In genomic region chr19:58058428-58058827, GRCh38 we compare ENCODE assay signal across 1 cellular context.
TF ChIP-seq lines count a peak whose summit lies in the region.

No MANE protein-coding gene starts in this region.

TF ChIP-seq in WTC11, 78 proteins besides CTCF, POLR2A, EP300 and RAD21 (continued from another document):
- TF ChIP-seq, protein P1, sequence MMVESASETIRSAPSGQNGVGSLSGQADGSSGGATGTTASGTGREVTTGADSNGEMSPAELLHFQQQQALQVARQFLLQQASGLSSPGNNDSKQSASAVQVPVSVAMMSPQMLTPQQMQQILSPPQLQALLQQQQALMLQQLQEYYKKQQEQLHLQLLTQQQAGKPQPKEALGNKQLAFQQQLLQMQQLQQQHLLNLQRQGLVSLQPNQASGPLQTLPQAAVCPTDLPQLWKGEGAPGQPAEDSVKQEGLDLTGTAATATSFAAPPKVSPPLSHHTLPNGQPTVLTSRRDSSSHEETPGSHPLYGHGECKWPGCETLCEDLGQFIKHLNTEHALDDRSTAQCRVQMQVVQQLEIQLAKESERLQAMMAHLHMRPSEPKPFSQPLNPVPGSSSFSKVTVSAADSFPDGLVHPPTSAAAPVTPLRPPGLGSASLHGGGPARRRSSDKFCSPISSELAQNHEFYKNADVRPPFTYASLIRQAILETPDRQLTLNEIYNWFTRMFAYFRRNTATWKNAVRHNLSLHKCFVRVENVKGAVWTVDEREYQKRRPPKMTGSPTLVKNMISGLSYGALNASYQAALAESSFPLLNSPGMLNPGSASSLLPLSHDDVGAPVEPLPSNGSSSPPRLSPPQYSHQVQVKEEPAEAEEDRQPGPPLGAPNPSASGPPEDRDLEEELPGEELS (CRISPR knock-in tag; IDR thresholded peaks at IDR 0.05): no peak
- no peak for TF ChIP-seq ZNF219 (CRISPR knock-in tag; IDR thresholded peaks at IDR 0.05; ENCODE audit: borderline replicate concordance)
